1 cellular context compared by ENCODE assay signal in genomic region chr10:122953827-122954730, GRCh38.
TF ChIP-seq lines count a peak whose summit lies in the region.

A gene with protein sequence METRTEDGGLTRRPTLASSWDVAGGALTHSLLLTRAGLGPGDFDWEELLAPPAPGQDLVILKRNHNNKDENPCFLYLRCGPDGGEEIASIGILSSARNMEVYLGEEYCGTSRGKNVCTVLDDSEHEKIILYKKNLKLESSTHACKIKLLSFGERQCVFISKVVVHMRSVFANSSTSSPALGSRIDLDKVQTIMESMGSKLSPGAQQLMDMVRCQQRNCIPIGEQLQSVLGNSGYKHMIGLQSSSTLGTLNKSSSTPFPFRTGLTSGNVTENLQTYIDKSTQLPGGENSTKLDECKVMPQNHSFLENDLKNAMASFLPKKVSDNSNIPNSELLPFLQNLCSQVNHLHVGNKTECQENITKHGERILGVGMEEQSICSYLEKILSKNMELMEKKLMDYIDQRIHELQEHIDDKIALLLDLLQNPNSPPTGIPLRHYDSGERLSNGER (minus strand): TSS chr10:122954227. CDS start chr10:122954178, 49 bp downstream.

TF ChIP-seq in K562, 482 proteins besides CTCF, POLR2A, EP300 and RAD21 (continued from another document and continues in another):
- peak; percentile 51 to 57; a peak in 1 of 4 replicates for TF ChIP-seq UBTF (IDR thresholded peaks at IDR 0.05; ENCODE audit: borderline replicate concordance in 1 of 2, low read depth in 2 of 2, low read length in 2 of 2)
- no peak for TF ChIP-seq ZNF184 (CRISPR knock-in tag; IDR thresholded peaks at IDR 0.05)
- TF ChIP-seq JUNB (CRISPR knock-in tag; conservative IDR thresholded peaks at IDR 0.05), result no peak
- no peak for TF ChIP-seq IRF2 (CRISPR knock-in tag; IDR thresholded peaks at IDR 0.05)
- peak; percentile 68; the same call in 1 of the 2 replicates for TF ChIP-seq ETV5 (CRISPR knock-in tag; IDR thresholded peaks at IDR 0.05; ENCODE audit: low read depth)
- no peak for TF ChIP-seq NR2F6 (CRISPR knock-in tag; IDR thresholded peaks at IDR 0.05)
- TF ChIP-seq CGGBP1 (CRISPR knock-in tag; IDR thresholded peaks at IDR 0.05), result no peak
- TF ChIP-seq ZNF407 (IDR thresholded peaks at IDR 0.05; ENCODE audit: low read depth), result no peak
- TF ChIP-seq LEF1 (IDR thresholded peaks at IDR 0.05), result no peak
- TF ChIP-seq, protein P1, sequence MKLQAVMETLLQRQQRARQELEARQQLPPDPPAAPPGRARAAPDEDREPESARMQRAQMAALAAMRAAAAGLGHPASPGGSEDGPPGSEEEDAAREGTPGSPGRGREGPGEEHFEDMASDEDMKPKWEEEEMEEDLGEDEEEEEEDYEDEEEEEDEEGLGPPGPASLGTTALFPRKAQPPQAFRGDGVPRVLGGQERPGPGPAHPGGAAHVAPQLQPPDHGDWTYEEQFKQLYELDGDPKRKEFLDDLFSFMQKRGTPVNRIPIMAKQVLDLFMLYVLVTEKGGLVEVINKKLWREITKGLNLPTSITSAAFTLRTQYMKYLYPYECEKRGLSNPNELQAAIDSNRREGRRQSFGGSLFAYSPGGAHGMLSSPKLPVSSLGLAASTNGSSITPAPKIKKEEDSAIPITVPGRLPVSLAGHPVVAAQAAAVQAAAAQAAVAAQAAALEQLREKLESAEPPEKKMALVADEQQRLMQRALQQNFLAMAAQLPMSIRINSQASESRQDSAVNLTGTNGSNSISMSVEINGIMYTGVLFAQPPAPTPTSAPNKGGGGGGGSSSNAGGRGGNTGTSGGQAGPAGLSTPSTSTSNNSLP (IDR thresholded peaks at IDR 0.05; ENCODE audit: borderline replicate concordance, low read depth, low read length), result no peak
- no peak for TF ChIP-seq CTCFL (IDR thresholded peaks at IDR 0.05; ENCODE audit: borderline replicate concordance, insufficient read depth, low read depth, low read length, poor library complexity, severe bottlenecking)
- TF ChIP-seq STAT5B (CRISPR knock-in tag; IDR thresholded peaks at IDR 0.05), result no peak
- TF ChIP-seq SP2 (IDR thresholded peaks at IDR 0.05; ENCODE audit: extremely low read depth, low read depth, low read length, poor library complexity, severe bottlenecking), result no peak
- no peak for TF ChIP-seq ZNF140 (CRISPR knock-in tag; IDR thresholded peaks at IDR 0.05)
- no peak for TF ChIP-seq ZNF668 (CRISPR knock-in tag; IDR thresholded peaks at IDR 0.05)
- TF ChIP-seq HMG20A (CRISPR knock-in tag; conservative IDR thresholded peaks at IDR 0.05), result no peak
- no peak for TF ChIP-seq AFF1 (IDR thresholded peaks at IDR 0.05; ENCODE audit: low read depth in 1 of 2, partially characterized antibody in 2 of 2)
- TF ChIP-seq TSHZ1 (CRISPR knock-in tag; IDR thresholded peaks at IDR 0.05), result no peak
- no peak for TF ChIP-seq MECOM (CRISPR knock-in tag; IDR thresholded peaks at IDR 0.05)
- TF ChIP-seq BDP1 (IDR thresholded peaks at IDR 0.05; ENCODE audit: insufficient read depth, insufficient read length), result no peak
- TF ChIP-seq, protein P2, sequence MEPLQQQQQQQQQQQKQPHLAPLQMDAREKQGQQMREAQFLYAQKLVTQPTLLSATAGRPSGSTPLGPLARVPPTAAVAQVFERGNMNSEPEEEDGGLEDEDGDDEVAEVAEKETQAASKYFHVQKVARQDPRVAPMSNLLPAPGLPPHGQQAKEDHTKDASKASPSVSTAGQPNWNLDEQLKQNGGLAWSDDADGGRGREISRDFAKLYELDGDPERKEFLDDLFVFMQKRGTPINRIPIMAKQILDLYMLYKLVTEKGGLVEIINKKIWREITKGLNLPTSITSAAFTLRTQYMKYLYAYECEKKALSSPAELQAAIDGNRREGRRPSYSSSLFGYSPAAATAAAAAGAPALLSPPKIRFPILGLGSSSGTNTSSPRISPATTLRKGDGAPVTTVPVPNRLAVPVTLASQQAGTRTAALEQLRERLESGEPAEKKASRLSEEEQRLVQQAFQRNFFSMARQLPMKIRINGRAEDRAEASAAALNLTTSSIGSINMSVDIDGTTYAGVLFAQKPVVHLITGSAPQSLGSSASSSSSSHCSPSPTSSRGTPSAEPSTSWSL (CRISPR knock-in tag; IDR thresholded peaks at IDR 0.05; ENCODE audit: borderline replicate concordance), result no peak
- no peak for TF ChIP-seq TGIF2 (CRISPR knock-in tag; IDR thresholded peaks at IDR 0.05)
- no peak for TF ChIP-seq ZNF354B (CRISPR knock-in tag; IDR thresholded peaks at IDR 0.05)
- no peak for TF ChIP-seq FUS (optimal IDR thresholded peaks at IDR 0.05; ENCODE audit: low read depth, low read length)
- TF ChIP-seq NCOA1 (IDR thresholded peaks at IDR 0.05; ENCODE audit: low read depth), result peak; percentile 95
